In the genomic region with DNA sequence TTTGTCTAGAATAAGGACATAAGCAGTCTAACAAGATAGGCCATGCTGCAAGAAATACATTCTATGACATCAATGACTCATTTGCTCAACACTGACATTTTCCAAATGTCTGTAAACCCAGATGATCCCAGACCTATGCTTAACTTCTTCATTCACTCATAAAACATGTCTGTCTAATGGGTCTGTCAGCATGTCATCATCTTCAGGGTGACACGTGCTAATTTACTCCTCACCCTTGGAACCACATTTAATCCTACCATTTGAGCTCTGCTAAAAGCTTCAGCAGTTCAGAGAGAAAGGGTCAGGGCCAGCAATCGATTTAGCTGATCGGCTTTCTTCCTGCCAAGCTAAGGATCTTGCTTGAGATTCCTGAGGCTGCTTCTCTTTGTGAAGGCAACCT, we compare ENCODE assay signal across 1 cellular context.
TF ChIP-seq lines count a peak whose summit lies in the region.

No MANE protein-coding gene starts in this region.

TF ChIP-seq in neural cell, 6 proteins besides CTCF, POLR2A, EP300 and RAD21 (continued from another document):
- TF ChIP-seq, protein P1, sequence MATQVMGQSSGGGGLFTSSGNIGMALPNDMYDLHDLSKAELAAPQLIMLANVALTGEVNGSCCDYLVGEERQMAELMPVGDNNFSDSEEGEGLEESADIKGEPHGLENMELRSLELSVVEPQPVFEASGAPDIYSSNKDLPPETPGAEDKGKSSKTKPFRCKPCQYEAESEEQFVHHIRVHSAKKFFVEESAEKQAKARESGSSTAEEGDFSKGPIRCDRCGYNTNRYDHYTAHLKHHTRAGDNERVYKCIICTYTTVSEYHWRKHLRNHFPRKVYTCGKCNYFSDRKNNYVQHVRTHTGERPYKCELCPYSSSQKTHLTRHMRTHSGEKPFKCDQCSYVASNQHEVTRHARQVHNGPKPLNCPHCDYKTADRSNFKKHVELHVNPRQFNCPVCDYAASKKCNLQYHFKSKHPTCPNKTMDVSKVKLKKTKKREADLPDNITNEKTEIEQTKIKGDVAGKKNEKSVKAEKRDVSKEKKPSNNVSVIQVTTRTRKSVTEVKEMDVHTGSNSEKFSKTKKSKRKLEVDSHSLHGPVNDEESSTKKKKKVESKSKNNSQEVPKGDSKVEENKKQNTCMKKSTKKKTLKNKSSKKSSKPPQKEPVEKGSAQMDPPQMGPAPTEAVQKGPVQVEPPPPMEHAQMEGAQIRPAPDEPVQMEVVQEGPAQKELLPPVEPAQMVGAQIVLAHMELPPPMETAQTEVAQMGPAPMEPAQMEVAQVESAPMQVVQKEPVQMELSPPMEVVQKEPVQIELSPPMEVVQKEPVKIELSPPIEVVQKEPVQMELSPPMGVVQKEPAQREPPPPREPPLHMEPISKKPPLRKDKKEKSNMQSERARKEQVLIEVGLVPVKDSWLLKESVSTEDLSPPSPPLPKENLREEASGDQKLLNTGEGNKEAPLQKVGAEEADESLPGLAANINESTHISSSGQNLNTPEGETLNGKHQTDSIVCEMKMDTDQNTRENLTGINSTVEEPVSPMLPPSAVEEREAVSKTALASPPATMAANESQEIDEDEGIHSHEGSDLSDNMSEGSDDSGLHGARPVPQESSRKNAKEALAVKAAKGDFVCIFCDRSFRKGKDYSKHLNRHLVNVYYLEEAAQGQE (IDR thresholded peaks at IDR 0.05; ENCODE audit: borderline replicate concordance): peak; percentile 68
- no peak for TF ChIP-seq SMC3 (conservative IDR thresholded peaks at IDR 0.05; ENCODE audit: poor library complexity)
